8 cellular contexts compared by ENCODE assay signal in the genomic region with DNA sequence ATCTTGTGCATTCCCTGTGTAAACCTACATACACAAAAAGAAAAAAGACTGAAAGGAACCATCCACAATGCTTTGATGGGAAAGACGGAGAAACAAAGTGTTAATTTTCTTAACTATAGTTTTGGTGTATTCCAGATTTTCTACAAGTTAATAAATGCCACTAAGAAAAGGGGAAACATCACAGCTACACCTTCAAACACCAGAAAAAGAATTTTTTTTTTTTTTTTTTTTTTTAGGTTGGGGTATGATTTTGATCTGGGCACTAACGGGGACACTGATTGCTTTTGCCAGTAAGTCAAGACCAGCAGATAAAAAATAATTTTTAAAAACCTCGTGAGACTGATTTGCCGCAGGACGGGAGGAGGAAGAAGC. TPM values are rescaled to one million over a fixed set of nuclear protein-coding genes. Genes with fewer than 3 reads are reported as not detected.
A peak's percentile ranks its signal among the peaks of the same experiment; 100 is the strongest.
DNase-seq lines count a peak whose midpoint lies in the region; ATAC-seq, FAIRE-seq and TF ChIP-seq lines count a peak whose summit lies in the region.

No MANE protein-coding gene starts in this region.

- H3K9ac ChIP-seq in H9 (ENCODE audit: extremely low read depth, insufficient read length, low read length), result no peak overlapping the region

- H3K4me3 ChIP-seq in WI38 (ENCODE audit: low read depth, low read length) (peak overlapping the region; percentile 63), small intestine (ENCODE audit: low read depth in 1 of 2, low read length in 2 of 2) (peak overlapping the region in 1 of 2 donors; percentile 69), aorta (ENCODE audit: low read length in 2 of 2) (peak overlapping the region in 1 of 2 donors; percentile 3)

- H3K27ac ChIP-seq in H9 (ENCODE audit: insufficient read length, low read depth, low read length) (no peak overlapping the region), small intestine (ENCODE audit: low read depth in 1 of 2, low read length in 1 of 2) (peak overlapping the region; percentile 71 to 99), aorta (ENCODE audit: low read depth in 1 of 2, low read length in 2 of 2) (no peak overlapping the region)

- H3K4me3 Mint-ChIP-seq in H9 (peak overlapping the region; percentile 98 to 99), glutamatergic neuron (ENCODE audit: unreplicated experiment) (peak overlapping the region; percentile 97)

- no peak overlapping the region for H3K4ac ChIP-seq in H9 (ENCODE audit: low read depth, low read length)

- H3T11ph ChIP-seq in H9 (ENCODE audit: low read length), result no peak overlapping the region

- H3K27ac Mint-ChIP-seq in H9 (peak overlapping the region in 1 of 3 experiments; percentile 100; a peak in 2 of 7 replicates), glutamatergic neuron (ENCODE audit: unreplicated experiment) (peak overlapping the region; percentile 67)

- no peak for ATAC-seq in aorta (ENCODE audit: low FRiP score)

- H3K18ac ChIP-seq in H9 (ENCODE audit: insufficient read length, low read depth, low read length), result no peak overlapping the region

- FAIRE-seq in small intestine (lab: Jason Lieb, UNC), result no peak

- H3K36me3 ChIP-seq in small intestine (ENCODE audit: control insufficient read depth in 2 of 2, insufficient read depth in 2 of 2, low read length in 2 of 2), result peaks cover 0 to 3% of the 10 kb centered on the region in 2 donors
- H3K36me3 ChIP-seq in aorta (ENCODE audit: control insufficient read depth in 1 of 2, insufficient read depth in 2 of 2, low read length in 1 of 2), result peaks cover 0 to 2% of the 10 kb centered on the region in 2 donors

- no peak overlapping the region for H4K8ac ChIP-seq in H9 (replicated peaks; ENCODE audit: insufficient read length, low read depth, low read length)

- peak overlapping the region; percentile 74 for H3K4me2 ChIP-seq in H9 (ENCODE audit: insufficient read depth, insufficient read length, low read length)

- H3K79me1 ChIP-seq in H9 (ENCODE audit: insufficient read depth, low read depth, low read length, poor library complexity, severe bottlenecking), result no peaks in the 10 kb centered on the region

- no peak overlapping the region for H4K5ac ChIP-seq in H9 (ENCODE audit: insufficient read length, low read depth, low read length)

- no peak overlapping the region for H3K56ac ChIP-seq in H9 (ENCODE audit: insufficient read length, low read depth, low read length)

- no CpG with 5 or more reads among the region's 5 CpGs for WGBS in H9 (ENCODE audit: extremely low coverage, insufficient read length, low lambda C conversion rate)
- WGBS in small intestine, 3 donors, result 17 to 20% (median 18%) methylated on average over 5 of the region's 5 CpGs
- 16 to 19% methylated on average over 5 of the region's 5 CpGs for WGBS in aorta, 2 donors

- no peak overlapping the region for H2BK5ac ChIP-seq in H9 (ENCODE audit: insufficient read length, low read length)

- H2BK120ac ChIP-seq in H9 (ENCODE audit: low read depth, low read length, poor library complexity, severe bottlenecking), result no peak overlapping the region

- H3K23me2 ChIP-seq in H9 (ENCODE audit: insufficient read length, low read depth, low read length, poor library complexity, severe bottlenecking), result no peaks in the 10 kb centered on the region

- H3K4me1 ChIP-seq in H9 (ENCODE audit: insufficient read depth, low read length) (no peaks in the 10 kb centered on the region), small intestine (ENCODE audit: control insufficient read depth in 2 of 2, insufficient read depth in 1 of 2, low read depth in 1 of 2, low read length in 1 of 2) (no peaks in the 10 kb centered on the region), aorta (ENCODE audit: control insufficient read depth in 1 of 2, insufficient read depth in 2 of 2, low read length in 2 of 2) (no peaks in the 10 kb centered on the region)

- TF ChIP-seq CTCF in H9 (conservative IDR thresholded peaks at IDR 0.05) (no peak), WI38 (IDR thresholded peaks at IDR 0.05; ENCODE audit: low read depth, low read length) (no peak), glutamatergic neuron (IDR thresholded peaks at IDR 0.05; ENCODE audit: partially characterized antibody, unreplicated experiment) (no peak)

- H3K4me1 Mint-ChIP-seq in H9, result peaks cover 2 to 12% of the 10 kb centered on the region in 2 experiments
- H3K4me1 Mint-ChIP-seq in glutamatergic neuron (ENCODE audit: low read depth, unreplicated experiment), result no peaks in the 10 kb centered on the region

- H2BK12ac ChIP-seq in H9 (ENCODE audit: insufficient read length, low read depth, low read length), result no peak overlapping the region

- no peaks in the 10 kb centered on the region; the same call in 1 of the 2 replicates for H3K79me2 ChIP-seq in H9 (ENCODE audit: insufficient read depth, low read length)

- no peak overlapping the region for H4K91ac ChIP-seq in H9 (ENCODE audit: insufficient read length, low read depth, low read length)

- H3K9me3 Mint-ChIP-seq in H9 (peaks cover 0 to 3% of the 10 kb centered on the region in 2 experiments; a peak in 3 of 5 replicates), glutamatergic neuron (ENCODE audit: unreplicated experiment) (no peaks in the 10 kb centered on the region)

- H2BK15ac ChIP-seq in H9 (ENCODE audit: low read depth, low read length), result no peak overlapping the region

- H3K27me3 ChIP-seq in H9 (ENCODE audit: insufficient read depth, low read length) (no peaks in the 10 kb centered on the region), small intestine (ENCODE audit: control insufficient read depth in 2 of 2, insufficient read depth in 2 of 2, low read length in 2 of 2) (no peaks in the 10 kb centered on the region), aorta (ENCODE audit: control insufficient read depth in 1 of 2, insufficient read depth in 2 of 2, low read length in 1 of 2) (no peaks in the 10 kb centered on the region)

- H2AK5ac ChIP-seq in H9 (ENCODE audit: insufficient read length, low read length), result no peak overlapping the region

- H2BK20ac ChIP-seq in H9 (ENCODE audit: low read depth, low read length, poor library complexity, severe bottlenecking), result no peak overlapping the region

- H3K27me3 Mint-ChIP-seq in H9 (ENCODE audit: low read depth) (no peaks in the 10 kb centered on the region; the same call in 1 of the 2 replicates), glutamatergic neuron (ENCODE audit: unreplicated experiment) (no peaks in the 10 kb centered on the region)

- intact Hi-C loops in aorta (cut with DNase I), result no loop called here

- no peak overlapping the region for H2AFZ ChIP-seq in H9 (ENCODE audit: low read length)

- H3K36me3 Mint-ChIP-seq in H9 (ENCODE audit: insufficient read depth in 1 of 3, low read depth in 3 of 3) (peaks cover 8 to 18% (median 13%) of the 10 kb centered on the region in 3 experiments; a peak in 6 of 7 replicates), glutamatergic neuron (ENCODE audit: unreplicated experiment) (no peaks in the 10 kb centered on the region)

- H4K20me1 ChIP-seq in H9 (ENCODE audit: control insufficient read depth, insufficient read depth, insufficient read length), result no peaks in the 10 kb centered on the region

- H3K23ac ChIP-seq in H9 (ENCODE audit: insufficient read length, low read depth, low read length), result no peak overlapping the region

- no peak for DNase-seq in H9
- no peak for DNase-seq in glutamatergic neuron
- DNase-seq in small intestine, result no peak
- no peak for DNase-seq in HuH-7.5 (ENCODE audit: low spot score)
- no peak for DNase-seq in SW480 (ENCODE audit: low spot score)
- DNase-seq in aorta, result no peak
- DNase-seq in SW 1271 (lab: John Stamatoyannopoulos, UW), result no peak

- H3K9me3 ChIP-seq in H9 (ENCODE audit: control insufficient read depth, low read depth, low read length) (no peaks in the 10 kb centered on the region), small intestine (ENCODE audit: control insufficient read depth, low read depth) (no peaks in the 10 kb centered on the region), aorta (ENCODE audit: control insufficient read depth, low read length) (no peaks in the 10 kb centered on the region)

- no peak overlapping the region for H3K14ac ChIP-seq in H9 (ENCODE audit: insufficient read depth, low read length)

RNA-seq across cellular contexts. Expression of a gene that starts 0.3 kb away (rescaled TPM):
- total RNA-seq in H9 (2021) (12.9 and 13.5 TPM in 2 replicates), glutamatergic neuron (ENCODE audit: unreplicated experiment) (3.4 TPM), aorta (1 to 10 TPM; 7.3 to 8.2 TPM)
- polyA plus RNA-seq in small intestine (10 to 100 TPM in 2 of 3 donors, 1 to 10 TPM in 1; 6.0 to 15.1 (median 14.3) TPM), aorta (10 to 100 TPM in 1 of 2 donors, 1 to 10 TPM in 1; 9.8 to 13.5 TPM)

RNA-seq across cellular contexts. Expression of a gene that starts 12.6 kb away (rescaled TPM):
- total RNA-seq in H9 (2021) (4.5 and 4.7 TPM in 2 replicates), glutamatergic neuron (ENCODE audit: unreplicated experiment) (7.7 TPM), aorta (1 to 10 TPM; 5.2 to 5.9 TPM)
- polyA plus RNA-seq in small intestine (1 to 10 TPM; 1.4 to 2.1 (median 2.0) TPM), aorta (1 to 10 TPM; 1.9 to 2.9 TPM)

RNA-seq across cellular contexts. Expression of a gene that starts 59.6 kb away (rescaled TPM):
- not detected in 2 replicates for total RNA-seq in H9 (2021)
- not detected for total RNA-seq in glutamatergic neuron (ENCODE audit: unreplicated experiment)
- under 1 TPM in 1 of 3 donors, not detected in 2; 0.22 TPM for polyA plus RNA-seq in small intestine
- total RNA-seq in aorta, result not detected
- polyA plus RNA-seq in aorta, result not detected

Comparison
In these comparisons a context has a peak if more than half of its experiments do, and no peak if none do; other contexts are left out.
1. H3K27ac ChIP-seq: peak in small intestine (2 of 2); none in H9 (single experiment) and aorta (0 of 2).